In the genomic region with DNA sequence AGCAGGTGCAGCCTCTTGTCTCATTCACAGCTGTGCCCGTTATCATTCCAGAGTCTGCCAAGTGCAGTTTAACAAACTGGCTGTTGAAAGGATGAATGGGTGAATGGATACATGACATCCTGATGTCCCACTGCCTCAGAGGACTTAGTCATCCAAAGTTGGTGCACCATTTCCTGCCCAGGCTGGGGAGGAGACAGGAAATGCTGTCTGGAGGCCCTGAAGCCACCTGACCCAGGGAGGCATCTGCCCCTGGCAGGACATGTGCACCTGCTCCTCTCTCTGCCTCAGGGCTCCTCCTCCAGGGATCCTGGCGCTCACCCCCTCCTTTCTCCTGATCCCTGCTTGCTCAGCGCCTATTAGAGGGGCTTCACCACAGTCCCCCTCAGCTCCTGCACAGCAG, we compare ENCODE assay signal across 14 cellular contexts. TPM values are rescaled to one million over a fixed set of nuclear protein-coding genes. Genes with fewer than 3 reads are reported as not detected.
A peak's percentile ranks its signal among the peaks of the same experiment; 100 is the strongest.
DNase-seq lines count a peak whose midpoint lies in the region; ATAC-seq and TF ChIP-seq lines count a peak whose summit lies in the region.
"Had no signal": no experiment of that assay in that cellular context is flagged by ENCODE, and none has a peak within 500 bp of the region (broad histone marks: within the 10 kb centered on the region; RNA-seq: fewer than 3 reads in every experiment).

No MANE protein-coding gene starts in this region.

- POLR2A ChIA-PET in HEK293T (lab: Yijun Ruan, JAX) = no interaction called here

- peaks cover 0 to 9% (median 0%) of the 10 kb centered on the region in 11 experiments; a peak in 2 of 22 replicates for H4K20me1 ChIP-seq in BLaER1 treated with 17β-estradiol and CSF1 and Interleukin-3, amounts not matched to agents 10 nM and 100 nM

- H3K4me1 Mint-ChIP-seq in activated T-helper 1 cell treated with anti-CD3 and anti-CD28 coated beads, Interleukin-12 subunit alpha, Interleukin-12 subunit beta, Interleukin-2, Interleukin-4 antibody, amounts not matched to agents 30 ng/mL and 10 ng/mL and 1 ng/mL, durations not matched to agents 14 hours and 24 hours and 36 hours (ENCODE audit: low read depth) = peaks cover 20% of the 10 kb centered on the region
- no peaks in the 10 kb centered on the region for H3K4me1 Mint-ChIP-seq in osteocyte (ENCODE audit: unreplicated experiment)

- peak; percentile 72 for DNase-seq in Daoy (ENCODE audit: low read depth)
- DNase-seq in NCI-H345 treated with DMSO at 0.1 percent for 48 hours (lab: John Stamatoyannopoulos, UW; ENCODE audit: unreplicated experiment) = peak; percentile 19
- no peak for DNase-seq in activated T-helper 1 cell treated with anti-CD3 and anti-CD28 coated beads, Interleukin-12 subunit alpha, Interleukin-12 subunit beta, Interleukin-2, Interleukin-4 antibody, amounts not matched to agents 30 ng/mL and 10 ng/mL and 1 ng/mL, durations not matched to agents 14 hours and 24 hours and 36 hours (ENCODE audit: low spot score)
- DNase-seq in osteocyte (ENCODE audit: extremely low spot score, unreplicated experiment) = no peak
- DNase-seq in HEK293T (ENCODE audit: extremely low spot score) = no peak
- DNase-seq in NCI-H2171 (lab: John Stamatoyannopoulos, UW) = no peak
- DNase-seq: activated CD4-positive, CD25-positive, alpha-beta regulatory T cell treated with anti-CD3 and anti-CD28 coated beads, Interleukin-2, amount 50 U/mL, for 72 hours; NCI-H69; ovary had no signal

- no peak overlapping the region for H3K4me3 Mint-ChIP-seq in activated T-helper 1 cell treated with anti-CD3 and anti-CD28 coated beads, Interleukin-12 subunit alpha, Interleukin-12 subunit beta, Interleukin-2, Interleukin-4 antibody, amounts not matched to agents 30 ng/mL and 10 ng/mL and 1 ng/mL, durations not matched to agents 14 hours and 24 hours and 36 hours
- no peak overlapping the region for H3K4me3 Mint-ChIP-seq in osteocyte (ENCODE audit: unreplicated experiment)
- H3K4me3 Mint-ChIP-seq: memory B cell, type B pancreatic cell had no signal

- peak overlapping the region; percentile 66 to 99 (median 91) for H3K4me2 ChIP-seq in BLaER1 treated with 17β-estradiol and CSF1 and Interleukin-3, amounts not matched to agents 10 nM and 100 nM

- H3K4me3 ChIP-seq in BLaER1 treated with 17β-estradiol and CSF1 and Interleukin-3, amounts not matched to agents 10 nM and 100 nM = peak overlapping the region in 1 of 10 experiments; percentile 5; a peak in 2 of 20 replicates
- H3K4me3 ChIP-seq: ovary had no signal

- no peaks in the 10 kb centered on the region for H3K9me3 Mint-ChIP-seq in activated T-helper 1 cell treated with anti-CD3 and anti-CD28 coated beads, Interleukin-12 subunit alpha, Interleukin-12 subunit beta, Interleukin-2, Interleukin-4 antibody, amounts not matched to agents 30 ng/mL and 10 ng/mL and 1 ng/mL, durations not matched to agents 14 hours and 24 hours and 36 hours
- H3K9me3 Mint-ChIP-seq in osteocyte (ENCODE audit: unreplicated experiment) = no peaks in the 10 kb centered on the region
- H3K9me3 Mint-ChIP-seq: memory B cell, type B pancreatic cell had no signal

- H3K27ac ChIP-seq in BLaER1 treated with 17β-estradiol and CSF1 and Interleukin-3, amounts not matched to agents 10 nM and 100 nM = peak overlapping the region in 9 of 11 experiments; percentile 69 to 84 (median 82); a peak in 17 of 22 replicates
- H3K27ac ChIP-seq: ovary had no signal

- peaks cover 5% of the 10 kb centered on the region for H3K27me3 Mint-ChIP-seq in activated T-helper 1 cell treated with anti-CD3 and anti-CD28 coated beads, Interleukin-12 subunit alpha, Interleukin-12 subunit beta, Interleukin-2, Interleukin-4 antibody, amounts not matched to agents 30 ng/mL and 10 ng/mL and 1 ng/mL, durations not matched to agents 14 hours and 24 hours and 36 hours (ENCODE audit: insufficient read depth)
- H3K27me3 Mint-ChIP-seq in osteocyte (ENCODE audit: unreplicated experiment) = peaks cover 4% of the 10 kb centered on the region

- peak overlapping the region; percentile 83 for H3K27ac Mint-ChIP-seq in activated T-helper 1 cell treated with anti-CD3 and anti-CD28 coated beads, Interleukin-12 subunit alpha, Interleukin-12 subunit beta, Interleukin-2, Interleukin-4 antibody, amounts not matched to agents 30 ng/mL and 10 ng/mL and 1 ng/mL, durations not matched to agents 14 hours and 24 hours and 36 hours
- H3K27ac Mint-ChIP-seq in osteocyte (ENCODE audit: unreplicated experiment) = no peak overlapping the region
- H3K27ac Mint-ChIP-seq: memory B cell, type B pancreatic cell had no signal

- H3K27me3 ChIP-seq in BLaER1 treated with 17β-estradiol and CSF1 and Interleukin-3, amounts not matched to agents 10 nM and 100 nM = no peaks in the 10 kb centered on the region
- H3K27me3 ChIP-seq: ovary had no signal

- H3K9ac ChIP-seq in BLaER1 treated with 17β-estradiol and CSF1 and Interleukin-3, amounts not matched to agents 10 nM and 100 nM = peak overlapping the region in 4 of 11 experiments; percentile 8 to 32 (median 24); a peak in 4 of 22 replicates

- CTCF ChIA-PET in HEK293T (lab: Yijun Ruan, JAX) = interaction anchor here (0.7 kb wide), 1 partner anchor 52 kb away, joined by 3 read pairs; no protein-coding TSS in a partner anchor

- H3K9me3 ChIP-seq in BLaER1 treated with 17β-estradiol and CSF1 and Interleukin-3, amounts not matched to agents 10 nM and 100 nM (replicated peaks in 1 of 11) = no peaks in the 10 kb centered on the region
- H3K9me3 ChIP-seq: ovary had no signal

- peaks cover 0 to 11% (median 0%) of the 10 kb centered on the region in 11 experiments; a peak in 6 of 22 replicates for H3K36me3 ChIP-seq in BLaER1 treated with 17β-estradiol and CSF1 and Interleukin-3, amounts not matched to agents 10 nM and 100 nM
- H3K36me3 ChIP-seq: ovary had no signal

- no peak for ATAC-seq in HG03457 (IDR thresholded peaks at IDR 0.05; ENCODE audit: unreplicated experiment)

- intact Hi-C loops in activated T-helper 1 cell treated with anti-CD3 and anti-CD28 coated beads, Interleukin-12 subunit alpha, Interleukin-12 subunit beta, Interleukin-2, Interleukin-4 antibody, amounts not matched to agents 30 ng/mL and 10 ng/mL and 1 ng/mL, durations not matched to agents 14 hours and 24 hours and 36 hours (cut with micrococcal nuclease) = no loop called here

- peaks cover 50 to 98% (median 72%) of the 10 kb centered on the region in 10 experiments for H3K4me1 ChIP-seq in BLaER1 treated with 17β-estradiol and CSF1 and Interleukin-3, amounts not matched to agents 10 nM and 100 nM

- no peak for TF ChIP-seq CTCF in osteocyte (IDR thresholded peaks at IDR 0.05)

- no peaks in the 10 kb centered on the region for H3K36me3 Mint-ChIP-seq in activated T-helper 1 cell treated with anti-CD3 and anti-CD28 coated beads, Interleukin-12 subunit alpha, Interleukin-12 subunit beta, Interleukin-2, Interleukin-4 antibody, amounts not matched to agents 30 ng/mL and 10 ng/mL and 1 ng/mL, durations not matched to agents 14 hours and 24 hours and 36 hours (ENCODE audit: low read depth)
- H3K36me3 Mint-ChIP-seq in osteocyte (ENCODE audit: unreplicated experiment) = no peaks in the 10 kb centered on the region
- H3K36me3 Mint-ChIP-seq: memory B cell, type B pancreatic cell had no signal

TF ChIP-seq in HEK293T, 16 proteins besides CTCF, POLR2A, EP300 and RAD21:
- no peak for TF ChIP-seq LEF1 (IDR thresholded peaks at IDR 0.05; ENCODE audit: borderline replicate concordance)
- no peak for TF ChIP-seq BHLHE40 (IDR thresholded peaks at IDR 0.05; ENCODE audit: borderline replicate concordance)

RNA-seq across cellular contexts. Expression of gene CD300C, which starts 1.8 kb away (rescaled TPM):
- 1.2 TPM in 1 of 2 replicates, not detected in the other for total RNA-seq in Daoy (2014; rRNA removed; shearing (Covaris generic))
- 0.32 and 0.41 TPM in 2 replicates for total RNA-seq in activated T-helper 1 cell treated with anti-CD3 and anti-CD28 coated beads, Interleukin-12 subunit alpha, Interleukin-12 subunit beta, Interleukin-2, Interleukin-4 antibody, amounts not matched to agents 30 ng/mL and 10 ng/mL and 1 ng/mL, durations not matched to agents 14 hours and 24 hours and 36 hours
- not detected in 2 replicates for total RNA-seq in osteocyte

RNA-seq across cellular contexts. Expression of gene CD300LB, which starts 16.5 kb away (rescaled TPM):
- total RNA-seq in Daoy (2014; rRNA removed; shearing (Covaris generic)) = not detected in 2 replicates
- total RNA-seq in activated T-helper 1 cell treated with anti-CD3 and anti-CD28 coated beads, Interleukin-12 subunit alpha, Interleukin-12 subunit beta, Interleukin-2, Interleukin-4 antibody, amounts not matched to agents 30 ng/mL and 10 ng/mL and 1 ng/mL, durations not matched to agents 14 hours and 24 hours and 36 hours = not detected in 2 replicates
- total RNA-seq in osteocyte = not detected in 2 replicates
- total RNA-seq: SK-MEL-5 had no signal

RNA-seq across cellular contexts. Expression of gene CD300H, which starts 19.6 kb away (rescaled TPM):
- not detected in 2 replicates for total RNA-seq in Daoy (2014; rRNA removed; shearing (Covaris generic))
- total RNA-seq in activated T-helper 1 cell treated with anti-CD3 and anti-CD28 coated beads, Interleukin-12 subunit alpha, Interleukin-12 subunit beta, Interleukin-2, Interleukin-4 antibody, amounts not matched to agents 30 ng/mL and 10 ng/mL and 1 ng/mL, durations not matched to agents 14 hours and 24 hours and 36 hours = not detected in 2 replicates
- total RNA-seq in osteocyte = not detected in 2 replicates
- total RNA-seq: ovary, SK-MEL-5 had no signal

RNA-seq across cellular contexts. Expression of gene CD300LD, which starts 44.3 kb away (rescaled TPM):
- total RNA-seq in Daoy (2014; rRNA removed; shearing (Covaris generic)) = not detected in 2 replicates
- not detected in 2 replicates for total RNA-seq in activated T-helper 1 cell treated with anti-CD3 and anti-CD28 coated beads, Interleukin-12 subunit alpha, Interleukin-12 subunit beta, Interleukin-2, Interleukin-4 antibody, amounts not matched to agents 30 ng/mL and 10 ng/mL and 1 ng/mL, durations not matched to agents 14 hours and 24 hours and 36 hours
- total RNA-seq in osteocyte = not detected in 2 replicates
- total RNA-seq: ovary, SK-MEL-5 had no signal

Comparison
In these comparisons a context has a peak if more than half of its experiments do, and no peak if none do; other contexts are left out.
1. DNase-seq: peak in Daoy (single experiment) and NCI-H345 treated with DMSO at 0.1 percent for 48 hours (single experiment); none in activated T-helper 1 cell treated with anti-CD3 and anti-CD28 coated beads, Interleukin-12 subunit alpha, Interleukin-12 subunit beta, Interleukin-2, Interleukin-4 antibody, amounts not matched to agents 30 ng/mL and 10 ng/mL and 1 ng/mL, durations not matched to agents 14 hours and 24 hours and 36 hours (single experiment), osteocyte (single experiment), HEK293T (single experiment) and NCI-H2171 (single experiment).